In genomic region chr17:75959839-75960511, GRCh38 we compare ENCODE assay signal across 19 cellular contexts. TPM values are rescaled to one million over a fixed set of nuclear protein-coding genes. Genes with fewer than 3 reads are reported as not detected.
DNase-seq lines count a peak whose midpoint lies in the region; ATAC-seq, FAIRE-seq and TF ChIP-seq lines count a peak whose summit lies in the region.
"Had no signal": no experiment of that assay in that cellular context is flagged by ENCODE, and none has a peak within 500 bp of the region (broad histone marks: within the 10 kb centered on the region; RNA-seq: fewer than 3 reads in every experiment).

No MANE protein-coding gene starts in this region.

- no peak for TF ChIP-seq CTCF in body of pancreas (IDR thresholded peaks at IDR 0.05)
- no peak for TF ChIP-seq CTCF in right lobe of liver (IDR thresholded peaks at IDR 0.05)

- H3K9me3 ChIP-seq in HUES64 (ENCODE audit: insufficient read depth, low read depth, low read length), result no peaks in the 10 kb centered on the region
- no peaks in the 10 kb centered on the region for H3K9me3 ChIP-seq in body of pancreas
- H3K9me3 ChIP-seq in right lobe of liver, result no peaks in the 10 kb centered on the region
- H3K9me3 ChIP-seq: MG63 had no signal

- H3K36me3 ChIP-seq in HUES64 (ENCODE audit: insufficient read depth, low read length) (peaks cover 18% of the 10 kb centered on the region), body of pancreas (replicated peaks in 1 of 2; ENCODE audit: insufficient read depth in 1 of 2, low read depth in 2 of 2) (peaks cover 4 to 11% of the 10 kb centered on the region in 2 donors), right lobe of liver (peaks cover 12 to 46% (median 20%) of the 10 kb centered on the region in 4 donors)

- no peak for TF ChIP-seq POLR2A in body of pancreas (IDR thresholded peaks at IDR 0.05)
- TF ChIP-seq POLR2A in right lobe of liver (IDR thresholded peaks at IDR 0.05), result no peak

- DNase-seq in body of pancreas (no peak), right lobe of liver (no peak), urothelium cell line (ENCODE audit: low spot score) (no peak), NCI-H69 (lab: John Stamatoyannopoulos, UW) (no peak)
- DNase-seq: CD8-positive, alpha-beta memory T cell; GF-D8; KG1; MG63; NCI-H1105; NCI-H187 treated with DMSO at 0.1 percent for 48 hours; NCI-H2171; NCI-H446 treated with DMSO at 0.1 percent for 48 hours; NCI-H82; SIG-M5; SW 1271 had no signal

- 96% methylated on average over 10 of the region's 11 CpGs for WGBS in HUES64
- WGBS in body of pancreas, 2 donors, result 83% methylated on average over 9 to 11 of the region's 11 CpGs
- 85% methylated on average over 9 of the region's 11 CpGs for WGBS in right lobe of liver (ENCODE audit: insufficient coverage, low coverage, low lambda C conversion rate, missing lambda C conversion rate)

- H3K27me3 ChIP-seq in HUES64 (ENCODE audit: insufficient read depth, low read length), result no peaks in the 10 kb centered on the region
- no peaks in the 10 kb centered on the region for H3K27me3 ChIP-seq in body of pancreas
- no peaks in the 10 kb centered on the region for H3K27me3 ChIP-seq in right lobe of liver
- H3K27me3 ChIP-seq: MG63 had no signal

- peak overlapping the region; percentile 4; the same call in 1 of the 2 replicates for H3K9ac ChIP-seq in HUES64 (ENCODE audit: low read depth, low read length)

- peak; percentile 59 for FAIRE-seq in urothelium cell line (lab: Jason Lieb, UNC)

- intact Hi-C loops in body of pancreas (cut with DNase I) (no loop called here), right lobe of liver (cut with DNase I) (no loop called here)

- H3K27ac ChIP-seq in HUES64 (ENCODE audit: low read depth, low read length), result peak overlapping the region; percentile 36; the same call in 1 of the 2 replicates
- H3K27ac ChIP-seq in body of pancreas, result peak overlapping the region in 3 of 4 donors; percentile 60 to 71 (median 62)
- peak overlapping the region in 2 of 3 donors; percentile 23 to 48 for H3K27ac ChIP-seq in right lobe of liver
- H3K27ac ChIP-seq: HL-60 had no signal

- ATAC-seq in body of pancreas (no peak), right lobe of liver (peak in 3 of 4 donors; percentile 14 to 32 (median 22)), HG02970 (IDR thresholded peaks at IDR 0.05; ENCODE audit: low FRiP score, unreplicated experiment) (no peak), HG03025 (IDR thresholded peaks at IDR 0.05; ENCODE audit: low FRiP score, unreplicated experiment) (no peak)

- H3K4me3 ChIP-seq in HUES64 (ENCODE audit: low read length) (no peak overlapping the region), body of pancreas (no peak overlapping the region), right lobe of liver (no peak overlapping the region)
- H3K4me3 ChIP-seq: MG63 had no signal

- peaks cover 19% of the 10 kb centered on the region for H3K4me1 ChIP-seq in HUES64 (ENCODE audit: insufficient read depth, low read length)
- peaks cover 35% of the 10 kb centered on the region for H3K4me1 ChIP-seq in body of pancreas
- H3K4me1 ChIP-seq in right lobe of liver, result peaks cover 0 to 27% (median 13%) of the 10 kb centered on the region in 4 donors

RNA-seq across cellular contexts. Expression of gene ACOX1, which starts 19.0 kb away (rescaled TPM):
- 11.1 TPM for polyA plus RNA-seq in HUES64 (2013, experiment 1 of 2)
- polyA plus RNA-seq in HUES64 (2013, experiment 2 of 2), result 9.8 TPM
- total RNA-seq in body of pancreas, result 10 to 100 TPM; 69.0 to 77.1 TPM
- 100 to 1,000 TPM; 112 to 202 (median 190) TPM for total RNA-seq in right lobe of liver

RNA-seq across cellular contexts. Expression of gene TEN1, which starts 19.1 kb away (rescaled TPM):
- 14.0 TPM for polyA plus RNA-seq in HUES64 (2013, experiment 1 of 2)
- 12.0 TPM for polyA plus RNA-seq in HUES64 (2013, experiment 2 of 2)
- total RNA-seq in body of pancreas (1 to 10 TPM; 6.5 to 9.2 TPM), right lobe of liver (10 to 100 TPM in 5 of 6 experiments, 1 to 10 TPM in 1; 6.9 to 25.2 (median 14.1) TPM)

RNA-seq across cellular contexts. Expression of gene FBF1, which starts 19.1 kb away (rescaled TPM):
- polyA plus RNA-seq in HUES64 (2013, experiment 1 of 2), result 4.5 TPM
- 3.6 TPM for polyA plus RNA-seq in HUES64 (2013, experiment 2 of 2)
- total RNA-seq in body of pancreas (1 to 10 TPM; 2.6 to 4.2 TPM), right lobe of liver (1 to 10 TPM in 5 of 6 experiments, under 1 TPM in 1; 0.86 to 3.1 (median 2.7) TPM)

RNA-seq across cellular contexts. Expression of gene CDK3, which starts 40.7 kb away (rescaled TPM):
- polyA plus RNA-seq in HUES64 (2013, experiment 1 of 2), result 7.4 TPM
- 5.8 TPM for polyA plus RNA-seq in HUES64 (2013, experiment 2 of 2)
- total RNA-seq in body of pancreas (1 to 10 TPM; 3.4 to 4.9 TPM), right lobe of liver (10 to 100 TPM in 1 of 6 experiments, 1 to 10 TPM in 5; 2.2 to 11.0 (median 3.1) TPM)
- polyA plus RNA-seq: CD8-positive, alpha-beta memory T cell had no signal

RNA-seq across cellular contexts. Expression of gene MRPL38, which starts 55.3 kb away (rescaled TPM):
- polyA plus RNA-seq in HUES64 (2013, experiment 1 of 2), result 48.8 TPM
- polyA plus RNA-seq in HUES64 (2013, experiment 2 of 2), result 47.4 TPM
- total RNA-seq in body of pancreas, result 10 to 100 TPM; 47.7 to 77.8 TPM
- total RNA-seq in right lobe of liver, result 10 to 100 TPM; 46.1 to 79.8 (median 57.3) TPM

Comparison
In these comparisons a context has a peak if more than half of its experiments do, and no peak if none do; other contexts are left out.
1. ATAC-seq: peak in right lobe of liver (3 of 4); none in body of pancreas (single experiment), HG02970 (single experiment) and HG03025 (single experiment).
2. Peak in every context shown above with its lines, with median percentiles within 50 percentile points of each other: H3K27ac ChIP-seq.